7 cellular contexts compared by ENCODE assay signal in genomic region chr17:7589891-7590611, GRCh38.
A peak's percentile ranks its signal among the peaks of the same experiment; 100 is the strongest.
DNase-seq lines count a peak whose midpoint lies in the region; ATAC-seq and TF ChIP-seq lines count a peak whose summit lies in the region.

SOX15 (minus strand) TSS chr17:7590094; CDS start chr17:7589676, 418 bp downstream.

- no peak for TF ChIP-seq CTCF in HFF-Myc (IDR thresholded peaks at IDR 0.05; ENCODE audit: low read depth, low read length, missing control alignments)

- no peaks in the 10 kb centered on the region for H3K9me3 ChIP-seq in adipocyte (ENCODE audit: control insufficient read depth, low read length)
- no peaks in the 10 kb centered on the region for H3K9me3 ChIP-seq in iPS-18a (ENCODE audit: control insufficient read depth, low read depth, low read length)

- no peaks in the 10 kb centered on the region for H3K27me3 ChIP-seq in adipocyte (replicated peaks; ENCODE audit: control insufficient read depth, insufficient read depth, low read length)
- no peaks in the 10 kb centered on the region for H3K27me3 ChIP-seq in iPS-18a (ENCODE audit: control insufficient read depth, insufficient read depth, low read length)

- peaks cover 40% of the 10 kb centered on the region for H3K36me3 ChIP-seq in adipocyte (ENCODE audit: control insufficient read depth, insufficient read depth, low read length, severe bottlenecking)
- peaks cover 46% of the 10 kb centered on the region for H3K36me3 ChIP-seq in iPS-18a (ENCODE audit: control insufficient read depth, low read depth, low read length)

- peak in 1 of 2 donors; percentile 15 for ATAC-seq in stimulated activated naive B cell treated with anti-CD40 and anti-IgM and Interleukin-4, amounts not matched to agents 10 μg/mL and 1 μg/mL and 100 μg/mL, for 72 hours (replicated peaks)
- ATAC-seq in GM21576 (IDR thresholded peaks at IDR 0.05; ENCODE audit: unreplicated experiment) (no peak), GM19452 (IDR thresholded peaks at IDR 0.05; ENCODE audit: unreplicated experiment) (no peak)

- H3K4me3 ChIP-seq in HFF-Myc (replicated peaks; ENCODE audit: low read depth, low read length) (peak within 1 kb of the TSS; percentile 18), adipocyte (ENCODE audit: low read length) (no peak within 1 kb of the TSS), iPS-18a (ENCODE audit: low read length) (peak within 1 kb of the TSS; percentile 40)

- H3K4me3 Mint-ChIP-seq in stimulated activated naive B cell treated with anti-CD40 and anti-IgM and Interleukin-4, amounts not matched to agents 10 μg/mL and 1 μg/mL and 100 μg/mL, for 72 hours: no peak within 1 kb of the TSS

- no peaks in the 10 kb centered on the region for H3K27me3 Mint-ChIP-seq in stimulated activated naive B cell treated with anti-CD40 and anti-IgM and Interleukin-4, amounts not matched to agents 10 μg/mL and 1 μg/mL and 100 μg/mL, for 72 hours

- H3K36me3 Mint-ChIP-seq in stimulated activated naive B cell treated with anti-CD40 and anti-IgM and Interleukin-4, amounts not matched to agents 10 μg/mL and 1 μg/mL and 100 μg/mL, for 72 hours: peaks cover 56 to 70% of the 10 kb centered on the region in 2 donors

- H3K9ac ChIP-seq in adipocyte (ENCODE audit: low read length): peak within 1 kb of the TSS; percentile 73
- peak within 1 kb of the TSS; percentile 41 for H3K9ac ChIP-seq in iPS-18a (ENCODE audit: low read length)

- H3K4me1 Mint-ChIP-seq in stimulated activated naive B cell treated with anti-CD40 and anti-IgM and Interleukin-4, amounts not matched to agents 10 μg/mL and 1 μg/mL and 100 μg/mL, for 72 hours: peaks cover 4 to 36% of the 10 kb centered on the region in 2 donors

- H3K4me1 ChIP-seq in adipocyte (ENCODE audit: control insufficient read depth, insufficient read depth, low read length): peaks cover 43% of the 10 kb centered on the region
- H3K4me1 ChIP-seq in iPS-18a (ENCODE audit: control insufficient read depth, low read depth, low read length): peaks cover 17% of the 10 kb centered on the region

- H3K9me3 Mint-ChIP-seq in stimulated activated naive B cell treated with anti-CD40 and anti-IgM and Interleukin-4, amounts not matched to agents 10 μg/mL and 1 μg/mL and 100 μg/mL, for 72 hours: no peaks in the 10 kb centered on the region

- peak within 1 kb of the TSS; percentile 51 for H3K27ac Mint-ChIP-seq in stimulated activated naive B cell treated with anti-CD40 and anti-IgM and Interleukin-4, amounts not matched to agents 10 μg/mL and 1 μg/mL and 100 μg/mL, for 72 hours

- peak within 1 kb of the TSS; percentile 38 for H3K27ac ChIP-seq in iPS-18a (ENCODE audit: low read length)

- no peak for DNase-seq in HFF-Myc (ENCODE audit: extremely low read depth, low read depth)
- DNase-seq in adipocyte (ENCODE audit: low read depth): no peak
- DNase-seq in stimulated activated naive B cell treated with anti-CD40 and anti-IgM and Interleukin-4, amounts not matched to agents 10 μg/mL and 1 μg/mL and 100 μg/mL, for 72 hours: no peak
- no peak for DNase-seq in activated CD4-positive, alpha-beta T cell treated with anti-CD3 and anti-CD28 coated beads, Interleukin-2, amount 50 U/mL, for 48 hours
